In the genomic region with DNA sequence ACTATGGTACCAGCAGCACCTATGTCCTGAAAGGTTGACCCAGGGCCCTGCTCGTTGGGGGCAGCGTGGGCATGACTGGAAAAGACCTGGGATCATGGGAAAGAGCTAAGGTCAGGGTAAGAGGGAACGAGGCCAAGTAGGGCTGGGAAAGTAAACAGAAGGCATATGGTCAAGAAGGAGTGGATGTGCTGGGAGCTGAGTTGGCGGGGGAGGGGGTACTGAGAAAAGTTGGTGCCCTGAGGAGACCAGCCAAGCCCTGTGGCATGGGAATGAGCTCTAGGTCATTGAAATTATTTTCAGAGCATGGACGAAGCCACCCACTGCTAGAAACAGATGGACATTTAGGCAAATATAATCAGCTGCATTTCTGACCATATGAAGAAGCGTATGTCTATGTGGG, we compare ENCODE assay signal across 2 cellular contexts.
TF ChIP-seq lines count a peak whose summit lies in the region.

No MANE protein-coding gene starts in this region.

TF ChIP-seq in H1, 55 proteins besides CTCF, POLR2A, EP300 and RAD21:
- TF ChIP-seq, protein P1, sequence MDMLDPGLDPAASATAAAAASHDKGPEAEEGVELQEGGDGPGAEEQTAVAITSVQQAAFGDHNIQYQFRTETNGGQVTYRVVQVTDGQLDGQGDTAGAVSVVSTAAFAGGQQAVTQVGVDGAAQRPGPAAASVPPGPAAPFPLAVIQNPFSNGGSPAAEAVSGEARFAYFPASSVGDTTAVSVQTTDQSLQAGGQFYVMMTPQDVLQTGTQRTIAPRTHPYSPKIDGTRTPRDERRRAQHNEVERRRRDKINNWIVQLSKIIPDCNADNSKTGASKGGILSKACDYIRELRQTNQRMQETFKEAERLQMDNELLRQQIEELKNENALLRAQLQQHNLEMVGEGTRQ (IDR thresholded peaks at IDR 0.05; ENCODE audit: low read length): no peak
- TF ChIP-seq TAF7 (optimal IDR thresholded peaks at IDR 0.05; ENCODE audit: borderline replicate concordance, low read depth, low read length) (no peak), FOSL1 (IDR thresholded peaks at IDR 0.05; ENCODE audit: insufficient read depth, low read depth, low read length) (no peak), GABPA (IDR thresholded peaks at IDR 0.05; ENCODE audit: borderline replicate concordance, insufficient read depth, low read length) (no peak), HDAC2 (IDR thresholded peaks at IDR 0.05; ENCODE audit: borderline replicate concordance in 1 of 2, low read depth in 2 of 2, low read length in 2 of 2) (no peak)

TF ChIP-seq in HepG2, 621 proteins besides CTCF, POLR2A, EP300 and RAD21:
- TF ChIP-seq, protein P2, sequence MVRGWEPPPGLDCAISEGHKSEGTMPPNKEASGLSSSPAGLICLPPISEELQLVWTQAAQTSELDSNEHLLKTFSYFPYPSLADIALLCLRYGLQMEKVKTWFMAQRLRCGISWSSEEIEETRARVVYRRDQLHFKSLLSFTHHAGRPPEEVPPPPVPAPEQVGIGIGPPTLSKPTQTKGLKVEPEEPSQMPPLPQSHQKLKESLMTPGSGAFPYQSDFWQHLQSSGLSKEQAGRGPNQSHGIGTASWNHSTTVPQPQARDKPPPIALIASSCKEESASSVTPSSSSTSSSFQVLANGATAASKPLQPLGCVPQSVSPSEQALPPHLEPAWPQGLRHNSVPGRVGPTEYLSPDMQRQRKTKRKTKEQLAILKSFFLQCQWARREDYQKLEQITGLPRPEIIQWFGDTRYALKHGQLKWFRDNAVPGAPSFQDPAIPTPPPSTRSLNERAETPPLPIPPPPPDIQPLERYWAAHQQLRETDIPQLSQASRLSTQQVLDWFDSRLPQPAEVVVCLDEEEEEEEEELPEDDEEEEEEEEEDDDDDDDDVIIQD (CRISPR knock-in tag; IDR thresholded peaks at IDR 0.05; ENCODE audit: low read depth): 0 out of 2 replicates have a peak, but pooled peaks have one; percentile 25
- TF ChIP-seq ZMYM4 (CRISPR knock-in tag; IDR thresholded peaks at IDR 0.05) (peak; percentile 29; the same call in 1 of the 2 replicates), POGZ (CRISPR knock-in tag; IDR thresholded peaks at IDR 0.05) (peak; percentile 63), ATM (IDR thresholded peaks at IDR 0.05; ENCODE audit: borderline replicate concordance) (no peak)
